ENCODE assay signal across 22 cellular contexts in the genomic region with DNA sequence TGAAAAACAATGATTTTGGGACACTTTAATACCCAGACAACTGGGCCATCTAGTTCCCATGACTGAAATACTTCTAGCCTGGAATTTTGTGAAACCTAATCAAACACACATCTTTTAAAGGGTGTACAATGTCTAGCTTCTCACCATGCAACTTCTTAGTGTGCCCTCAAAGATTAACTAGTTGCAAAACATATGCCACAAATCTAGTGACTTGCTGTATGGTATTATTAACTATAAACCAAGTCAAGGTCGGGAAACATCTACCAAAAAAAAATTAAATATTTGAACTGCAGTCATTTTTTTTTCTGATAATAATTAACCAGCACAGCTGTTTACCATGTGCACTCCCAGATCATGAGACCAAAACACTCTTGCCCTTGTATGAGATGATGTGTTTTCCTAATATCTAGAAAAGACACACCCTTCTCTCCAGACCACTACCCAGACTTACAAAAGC.
DNase-seq lines count a peak whose midpoint lies in the region; ATAC-seq, FAIRE-seq and TF ChIP-seq lines count a peak whose summit lies in the region.
"Had no signal": no experiment of that assay in that cellular context is flagged by ENCODE, and none has a peak within 500 bp of the region (broad histone marks: within the 10 kb centered on the region; RNA-seq: fewer than 3 reads in every experiment).

No MANE protein-coding gene starts in this region.

- intact Hi-C loops in activated B cell treated with CpG ODN at 0.5 μM for 24 hours (cut with micrococcal nuclease), result loop anchor here (2.0 kb wide), 2 partner anchors 16 to 30 kb away; no protein-coding TSS in a partner anchor

- H3K4me1 Mint-ChIP-seq in activated B cell treated with CpG ODN at 0.5 μM for 24 hours, result peaks cover 45% of the 10 kb centered on the region
- H3K4me1 Mint-ChIP-seq in memory B cell, result peaks cover 31% of the 10 kb centered on the region

- TF ChIP-seq CTCF in activated B cell treated with CpG ODN at 0.5 μM for 24 hours (IDR thresholded peaks at IDR 0.05) (no peak), coronary artery (IDR thresholded peaks at IDR 0.05) (no peak)

- CTCF ChIA-PET in activated B cell treated with CpG ODN at 0.5 μM for 24 hours (lab: Charles Lee), result interaction anchor here (0.7 kb wide), 1 partner anchor 86 kb away, joined by 3 read pairs; no protein-coding TSS in a partner anchor

- H3K4me3 ChIP-seq in coronary artery, result no peak overlapping the region
- H3K4me3 ChIP-seq: colonic mucosa, skin epidermis, tibial artery had no signal

- POLR2A ChIA-PET in activated B cell treated with CpG ODN at 0.5 μM for 24 hours (lab: Charles Lee), result interaction anchor here (0.6 to 1.3 kb wide), 2 partner anchors 76 to 173 kb away, joined by 3 to 4 read pairs; no protein-coding TSS in a partner anchor

- H3K4me3 Mint-ChIP-seq in activated B cell treated with CpG ODN at 0.5 μM for 24 hours (peak overlapping the region; percentile 55), memory B cell (peak overlapping the region; percentile 36)

- H3K27me3 Mint-ChIP-seq in activated B cell treated with CpG ODN at 0.5 μM for 24 hours, result no peaks in the 10 kb centered on the region
- no peaks in the 10 kb centered on the region for H3K27me3 Mint-ChIP-seq in memory B cell

- H3K36me3 Mint-ChIP-seq in activated B cell treated with CpG ODN at 0.5 μM for 24 hours (ENCODE audit: low read depth) (peaks cover 19% of the 10 kb centered on the region), memory B cell (peaks cover 23% of the 10 kb centered on the region)

- TF ChIP-seq POLR2A in GM12891 (IDR thresholded peaks at IDR 0.05; ENCODE audit: low read depth, low read length), result no peak

- H3K27ac Mint-ChIP-seq in activated B cell treated with CpG ODN at 0.5 μM for 24 hours, result peak overlapping the region; percentile 85
- peak overlapping the region; percentile 77 for H3K27ac Mint-ChIP-seq in memory B cell

- peak; percentile 33 for FAIRE-seq in GM12891 (lab: Jason Lieb, UNC)
- FAIRE-seq: frontal cortex had no signal

- no peak for DNase-seq in GM12891 (ENCODE audit: insufficient read length, low spot score)
- no peak for DNase-seq in activated B cell treated with CpG ODN at 0.5 μM for 24 hours
- no peak for DNase-seq in memory B cell (ENCODE audit: low spot score in 2 of 2)
- DNase-seq in coronary artery (ENCODE audit: low spot score), result no peak
- no peak for DNase-seq in HCEC 1CT
- DNase-seq: activated effector memory CD4-positive, alpha-beta T cell treated with Interleukin-2 at 50 U/mL for 16 hours; aorta; colonic mucosa; KBM-7; left colon; NCI-H2029; SHP77; stimulated activated CD4-positive, alpha-beta T cell treated with anti-CD3 and anti-CD28 coated beads, Interleukin-4, amount 100 ng/mL, for 4 hours; stimulated activated CD8-positive, alpha-beta memory T cell treated with anti-CD3 and anti-CD28 coated beads, Interleukin-4, amount 100 ng/mL, for 48 hours; tibial artery had no signal

- ATAC-seq in GM21381 (IDR thresholded peaks at IDR 0.05; ENCODE audit: unreplicated experiment) (peak; percentile 34), activated B cell treated with CpG ODN at 0.5 μM for 24 hours (ENCODE audit: low read depth) (no peak), memory B cell (ENCODE audit: low read depth) (no peak), GM19455 (IDR thresholded peaks at IDR 0.05; ENCODE audit: unreplicated experiment) (no peak), GM21576 (IDR thresholded peaks at IDR 0.05; ENCODE audit: unreplicated experiment) (no peak)
- ATAC-seq: left colon had no signal

- peak overlapping the region in 1 of 2 donors; percentile 37 for H3K27ac ChIP-seq in coronary artery
- H3K27ac ChIP-seq: colonic mucosa, HL-60, tibial artery, VCaP had no signal

- H3K9me3 Mint-ChIP-seq in activated B cell treated with CpG ODN at 0.5 μM for 24 hours (peaks cover 10% of the 10 kb centered on the region), memory B cell (peaks cover 11% of the 10 kb centered on the region)

TF ChIP-seq in GM12891, 5 proteins besides CTCF, POLR2A, EP300 and RAD21:
- no peak for TF ChIP-seq POLR2AphosphoS5 (IDR thresholded peaks at IDR 0.05; ENCODE audit: low read depth, low read length)
- no peak for TF ChIP-seq POU2F2 (IDR thresholded peaks at IDR 0.05; ENCODE audit: low read depth, low read length)
TF ChIP-seq in GM12891: peak in this region for 0.
